9 cellular contexts compared by ENCODE assay signal in genomic region chr3:10594915-10595314, GRCh38.
A peak's percentile ranks its signal among the peaks of the same experiment; 100 is the strongest.
DNase-seq lines count a peak whose midpoint lies in the region; ATAC-seq and TF ChIP-seq lines count a peak whose summit lies in the region.
"Had no signal": no experiment of that assay in that cellular context is flagged by ENCODE, and none has a peak within 500 bp of the region (broad histone marks: within the 10 kb centered on the region; RNA-seq: fewer than 3 reads in every experiment).

No MANE protein-coding gene starts in this region.

- H3K9me3 Mint-ChIP-seq in neural crest cell, result peaks cover 3% of the 10 kb centered on the region
- H3K9me3 Mint-ChIP-seq: activated T-cell treated with anti-CD3 and anti-CD28 coated beads, Interleukin-2, amount 50 U/mL, for 4 hours had no signal

- H2AFZ ChIP-seq in HCT116 (ENCODE audit: low read depth, low read length, poor library complexity, severe bottlenecking), result no peak overlapping the region

- H3K27me3 ChIP-seq in HCT116 (ENCODE audit: insufficient read depth, low read length), result peaks cover 41% of the 10 kb centered on the region

- RAD21 ChIA-PET in HCT116 (lab: Charles Lee; ENCODE audit: low non-redundant PET in 1 of 2, low total read pairs in 2 of 2, uncharacterized antibody in 2 of 2, unreplicated experiment in 2 of 2), result no interaction called here

- H3K9ac ChIP-seq in HCT116 (ENCODE audit: low read length), result no peak overlapping the region

- TF ChIP-seq POLR2A in HCT116 (IDR thresholded peaks at IDR 0.05; ENCODE audit: borderline replicate concordance, extremely low read depth, insufficient read depth, insufficient read length), result no peak

- H3K36me3 ChIP-seq in HCT116 (ENCODE audit: control insufficient read depth in 1 of 2, insufficient read depth in 2 of 2, low read length in 2 of 2), result no peaks in the 10 kb centered on the region

- no peaks in the 10 kb centered on the region for H3K36me3 Mint-ChIP-seq in neural crest cell (ENCODE audit: low read depth)

- no TSS peak for BruUV-seq in HCT116 (replicated peaks; lab: Mats Ljungman, UMichigan)

- ATAC-seq in HCT116, result peak; percentile 100
- ATAC-seq in HG03280 (IDR thresholded peaks at IDR 0.05; ENCODE audit: unreplicated experiment), result no peak

- CTCF ChIA-PET in HCT116 (lab: Charles Lee), result no interaction called here

- no peak for TF ChIP-seq CTCF in HCT116 (IDR thresholded peaks at IDR 0.05 in 2 of 3, conservative IDR thresholded peaks at IDR 0.05 in 1 of 3; ENCODE audit: borderline replicate concordance in 1 of 3, insufficient read depth in 1 of 3, low read depth in 2 of 3, low read length in 2 of 3)
- no peak for TF ChIP-seq CTCF in neural crest cell (conservative IDR thresholded peaks at IDR 0.05)

- no peak overlapping the region for H3K27ac Mint-ChIP-seq in neural crest cell (ENCODE audit: unreplicated experiment)

- no peak overlapping the region for H3K4me2 ChIP-seq in HCT116 (ENCODE audit: low read length)

- POLR2A ChIA-PET in HCT116 (lab: Charles Lee), result no interaction called here

- no peaks in the 10 kb centered on the region for H3K79me2 ChIP-seq in HCT116 (ENCODE audit: insufficient read depth, low read length)

- H3K4me3 ChIP-seq in HCT116 (replicated peaks in 1 of 2; ENCODE audit: low read depth in 1 of 2, low read length in 2 of 2), result no peak overlapping the region

- no peaks in the 10 kb centered on the region for H4K20me1 ChIP-seq in HCT116 (ENCODE audit: insufficient read depth)

- H3K27me3 Mint-ChIP-seq in neural crest cell (ENCODE audit: low read depth), result peaks cover 50% of the 10 kb centered on the region

- DNase-seq in 8988T, result peak; percentile 35
- peak; percentile 62 for DNase-seq in HCT116 (ENCODE audit: low read depth, low spot score)
- DNase-seq in T-helper 1 cell, result peak in 3 of 5 donors; percentile 14 to 33 (median 18)
- peak; percentile 5 for DNase-seq in effector CD4-positive, alpha-beta T cell
- DNase-seq in neural crest cell (ENCODE audit: low read depth, low spot score), result peak; percentile 92
- no peak for DNase-seq in amniotic stem cell (lab: John Stamatoyannopoulos, UW)
- DNase-seq in inferior parietal cortex (ENCODE audit: extremely low spot score), result no peak
- DNase-seq: activated T-cell treated with anti-CD3 and anti-CD28 coated beads, Interleukin-2, amount 50 U/mL, for 4 hours had no signal

- no peaks in the 10 kb centered on the region for H3K9me2 ChIP-seq in HCT116 (ENCODE audit: insufficient read depth)

- H3K4me1 ChIP-seq in HCT116 (ENCODE audit: control insufficient read depth in 1 of 2, insufficient read depth in 2 of 2, low read length in 2 of 2), result no peaks in the 10 kb centered on the region

- TF ChIP-seq RAD21 in HCT116 (IDR thresholded peaks at IDR 0.05; ENCODE audit: low read depth), result no peak

- intact Hi-C loops in HCT116 (cut with micrococcal nuclease), result no loop called here

- no peaks in the 10 kb centered on the region for H3K9me3 ChIP-seq in HCT116 (ENCODE audit: control insufficient read depth in 1 of 2, insufficient read depth in 1 of 2, low read depth in 1 of 2, low read length in 2 of 2)

- no peaks in the 10 kb centered on the region for H3K4me1 Mint-ChIP-seq in neural crest cell

- H3K4me3 Mint-ChIP-seq in neural crest cell, result no peak overlapping the region
- H3K4me3 Mint-ChIP-seq: activated T-cell treated with anti-CD3 and anti-CD28 coated beads, Interleukin-2, amount 50 U/mL, for 4 hours had no signal

- H3K27ac ChIP-seq in HCT116 (ENCODE audit: low read depth, low read length), result no peak overlapping the region

TF ChIP-seq in HCT116, 20 proteins besides CTCF, POLR2A, EP300 and RAD21:
- peak; percentile 84 for TF ChIP-seq SP1 (IDR thresholded peaks at IDR 0.05; ENCODE audit: low read depth)
- TF ChIP-seq EGR1 (IDR thresholded peaks at IDR 0.05; ENCODE audit: low read depth), result no peak
- TF ChIP-seq ELF1 (IDR thresholded peaks at IDR 0.05; ENCODE audit: borderline replicate concordance, low read depth), result peak; percentile 76
- no peak for TF ChIP-seq CBX3 (IDR thresholded peaks at IDR 0.05; ENCODE audit: low read depth)
- TF ChIP-seq, protein P1, sequence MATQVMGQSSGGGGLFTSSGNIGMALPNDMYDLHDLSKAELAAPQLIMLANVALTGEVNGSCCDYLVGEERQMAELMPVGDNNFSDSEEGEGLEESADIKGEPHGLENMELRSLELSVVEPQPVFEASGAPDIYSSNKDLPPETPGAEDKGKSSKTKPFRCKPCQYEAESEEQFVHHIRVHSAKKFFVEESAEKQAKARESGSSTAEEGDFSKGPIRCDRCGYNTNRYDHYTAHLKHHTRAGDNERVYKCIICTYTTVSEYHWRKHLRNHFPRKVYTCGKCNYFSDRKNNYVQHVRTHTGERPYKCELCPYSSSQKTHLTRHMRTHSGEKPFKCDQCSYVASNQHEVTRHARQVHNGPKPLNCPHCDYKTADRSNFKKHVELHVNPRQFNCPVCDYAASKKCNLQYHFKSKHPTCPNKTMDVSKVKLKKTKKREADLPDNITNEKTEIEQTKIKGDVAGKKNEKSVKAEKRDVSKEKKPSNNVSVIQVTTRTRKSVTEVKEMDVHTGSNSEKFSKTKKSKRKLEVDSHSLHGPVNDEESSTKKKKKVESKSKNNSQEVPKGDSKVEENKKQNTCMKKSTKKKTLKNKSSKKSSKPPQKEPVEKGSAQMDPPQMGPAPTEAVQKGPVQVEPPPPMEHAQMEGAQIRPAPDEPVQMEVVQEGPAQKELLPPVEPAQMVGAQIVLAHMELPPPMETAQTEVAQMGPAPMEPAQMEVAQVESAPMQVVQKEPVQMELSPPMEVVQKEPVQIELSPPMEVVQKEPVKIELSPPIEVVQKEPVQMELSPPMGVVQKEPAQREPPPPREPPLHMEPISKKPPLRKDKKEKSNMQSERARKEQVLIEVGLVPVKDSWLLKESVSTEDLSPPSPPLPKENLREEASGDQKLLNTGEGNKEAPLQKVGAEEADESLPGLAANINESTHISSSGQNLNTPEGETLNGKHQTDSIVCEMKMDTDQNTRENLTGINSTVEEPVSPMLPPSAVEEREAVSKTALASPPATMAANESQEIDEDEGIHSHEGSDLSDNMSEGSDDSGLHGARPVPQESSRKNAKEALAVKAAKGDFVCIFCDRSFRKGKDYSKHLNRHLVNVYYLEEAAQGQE (IDR thresholded peaks at IDR 0.05; ENCODE audit: low read depth), result peak; percentile 98

Comparison
In these comparisons a context has a peak if more than half of its experiments do, and no peak if none do; other contexts are left out.
1. DNase-seq: peak in 8988T (single experiment), HCT116 (single experiment), T-helper 1 cell (3 of 5), effector CD4-positive, alpha-beta T cell (single experiment) and neural crest cell (single experiment); none in amniotic stem cell (single experiment) and inferior parietal cortex (single experiment).